23 cellular contexts compared by ENCODE assay signal in the genomic region with DNA sequence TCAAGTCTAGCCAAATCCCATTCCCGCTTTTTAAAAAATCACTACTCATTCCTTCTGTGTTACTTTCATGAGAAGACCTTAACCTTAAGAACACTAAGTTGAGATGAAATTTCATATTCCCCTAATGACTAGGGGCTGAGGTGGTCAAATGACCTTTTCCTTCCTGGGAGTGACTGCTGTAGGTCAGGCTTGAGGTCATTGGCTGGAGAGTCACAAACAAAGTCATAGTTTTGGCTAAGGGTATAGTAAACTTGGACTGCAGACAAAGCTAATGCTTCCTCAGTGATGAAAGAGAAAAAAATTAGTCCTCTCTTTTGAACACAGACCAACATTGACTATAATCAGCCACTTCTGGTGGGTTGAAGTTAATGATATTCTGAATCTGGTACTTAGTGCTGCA. TPM values are rescaled to one million over a fixed set of nuclear protein-coding genes. Genes with fewer than 3 reads are reported as not detected.
DNase-seq lines count a peak whose midpoint lies in the region; ATAC-seq, FAIRE-seq and TF ChIP-seq lines count a peak whose summit lies in the region.
"Had no signal": no experiment of that assay in that cellular context is flagged by ENCODE, and none has a peak within 500 bp of the region (broad histone marks: within the 10 kb centered on the region; RNA-seq: fewer than 3 reads in every experiment).

No MANE protein-coding gene starts in this region.

- TF ChIP-seq CTCF in liver (IDR thresholded peaks at IDR 0.05; ENCODE audit: low read depth, low read length, missing input control): no peak
- TF ChIP-seq CTCF in HepG2 (CRISPR knock-in tag; IDR thresholded peaks at IDR 0.05): no peak
- no peak for TF ChIP-seq CTCF in foreskin fibroblast (IDR thresholded peaks at IDR 0.05; ENCODE audit: low read depth, low read length)
- TF ChIP-seq CTCF in smooth muscle cell (IDR thresholded peaks at IDR 0.05; ENCODE audit: borderline replicate concordance, insufficient read depth, poor library complexity, severe bottlenecking): no peak
- no peak for TF ChIP-seq CTCF in spleen (IDR thresholded peaks at IDR 0.05 in 8 of 11, conservative IDR thresholded peaks at IDR 0.05 in 3 of 11)
- no peak for TF ChIP-seq CTCF in natural killer cell (IDR thresholded peaks at IDR 0.05)

- ATAC-seq in HepG2: no peak
- ATAC-seq in GM21528 (IDR thresholded peaks at IDR 0.05; ENCODE audit: low FRiP score, unreplicated experiment): no peak
- ATAC-seq in natural killer cell: no peak
- ATAC-seq: GM12878, Right ventricle myocardium inferior had no signal

- H3K79me2 ChIP-seq in HepG2 (ENCODE audit: insufficient read depth, low read length) (no peaks in the 10 kb centered on the region), smooth muscle cell (ENCODE audit: low read depth) (no peaks in the 10 kb centered on the region)

- no peaks in the 10 kb centered on the region for H3F3A ChIP-seq in smooth muscle cell (ENCODE audit: low read depth)

- BruUV-seq in HepG2 (replicated peaks; lab: Mats Ljungman, UMichigan): no TSS peak

- WGBS in liver: 92% methylated on average over 1 of the region's 1 CpG
- 100% methylated on average over 1 of the region's 1 CpG for WGBS in HepG2 (ENCODE audit: low lambda C conversion rate)
- WGBS in smooth muscle cell (ENCODE audit: low lambda C conversion rate): 97% methylated on average over 1 of the region's 1 CpG
- 92 to 98% (median 94%) methylated on average over 1 of the region's 1 CpG for WGBS in spleen, 5 donors

- no peak overlapping the region for H3K9ac ChIP-seq in liver (ENCODE audit: low read depth in 1 of 2, low read length in 2 of 2)
- no peak overlapping the region for H3K9ac ChIP-seq in HepG2 (ENCODE audit: insufficient read depth, low read depth, low read length)
- no peak overlapping the region for H3K9ac ChIP-seq in smooth muscle cell (ENCODE audit: low read depth)

- H3K9me3 ChIP-seq in liver (ENCODE audit: control insufficient read depth in 4 of 4, low read length in 3 of 4): no peaks in the 10 kb centered on the region
- H3K9me3 ChIP-seq in HepG2 (ENCODE audit: low read length): no peaks in the 10 kb centered on the region
- no peaks in the 10 kb centered on the region for H3K9me3 ChIP-seq in smooth muscle cell (replicated peaks; ENCODE audit: low read depth)
- H3K9me3 ChIP-seq in spleen: no peaks in the 10 kb centered on the region

- no peak overlapping the region for H2AFZ ChIP-seq in HepG2 (ENCODE audit: low read length)
- H2AFZ ChIP-seq in smooth muscle cell (ENCODE audit: low read depth): peak overlapping the region; percentile 27

- H3K4me2 ChIP-seq in HepG2 (ENCODE audit: low read depth, low read length) (no peak overlapping the region), smooth muscle cell (no peak overlapping the region)

- H3K36me3 ChIP-seq in liver (ENCODE audit: control insufficient read depth in 4 of 4, insufficient read depth in 3 of 4, low read depth in 1 of 4, low read length in 3 of 4) (no peaks in the 10 kb centered on the region), HepG2 (replicated peaks in 1 of 2; ENCODE audit: control insufficient read depth in 1 of 2, insufficient read depth in 2 of 2, low read length in 2 of 2) (no peaks in the 10 kb centered on the region), smooth muscle cell (ENCODE audit: low read depth) (no peaks in the 10 kb centered on the region), spleen (no peaks in the 10 kb centered on the region)

- no peak for TF ChIP-seq POLR2A in HepG2 (IDR thresholded peaks at IDR 0.05; ENCODE audit: insufficient read depth in 1 of 2, low read depth in 2 of 2, low read length in 2 of 2)
- no peak for TF ChIP-seq POLR2A in spleen (IDR thresholded peaks at IDR 0.05)

- H3K4me3 Mint-ChIP-seq in natural killer cell: no peak overlapping the region
- H3K4me3 Mint-ChIP-seq: CD4-positive, CD25-positive, alpha-beta regulatory T cell; IgD-negative memory B cell had no signal

- no peak for DNase-seq in HepG2 (ENCODE audit: low spot score)
- DNase-seq in dedifferentiated amniotic fluid mesenchymal stem cell (ENCODE audit: extremely low spot score): peak; percentile 9
- DNase-seq in foreskin fibroblast: peak; percentile 48 to 60
- no peak for DNase-seq in smooth muscle cell (lab: John Stamatoyannopoulos, UW; ENCODE audit: unreplicated experiment)
- DNase-seq in spleen: no peak
- no peak for DNase-seq in natural killer cell
- DNase-seq: CD4-positive, CD25-positive, alpha-beta regulatory T cell; COR-L47; DMS79 treated with DMSO at 0.1 percent for 48 hours; Karpas-422; NCI-H1694; NCI-H2081; NCI-H2171 treated with DMSO at 0.1 percent for 48 hours; NCI-H524 treated with DMSO at 0.1 percent for 48 hours had no signal

- no peak overlapping the region for H3K27ac Mint-ChIP-seq in natural killer cell
- H3K27ac Mint-ChIP-seq: CD4-positive, CD25-positive, alpha-beta regulatory T cell; IgD-negative memory B cell had no signal

- no peaks in the 10 kb centered on the region for H3K36me3 Mint-ChIP-seq in natural killer cell
- H3K36me3 Mint-ChIP-seq: CD4-positive, CD25-positive, alpha-beta regulatory T cell; IgD-negative memory B cell had no signal

- H4K20me1 ChIP-seq in HepG2 (ENCODE audit: insufficient read depth, low read length) (no peaks in the 10 kb centered on the region), smooth muscle cell (ENCODE audit: low read depth) (no peaks in the 10 kb centered on the region)

- no peaks in the 10 kb centered on the region for H3K27me3 Mint-ChIP-seq in natural killer cell (ENCODE audit: low read depth in 2 of 2)

- TF ChIP-seq EP300 in HepG2 (IDR thresholded peaks at IDR 0.05; ENCODE audit: low read depth in 2 of 2, low read length in 2 of 2) (no peak), HepG2 (CRISPR knock-in tag; IDR thresholded peaks at IDR 0.05; ENCODE audit: borderline replicate concordance) (no peak)

- H3K9me3 Mint-ChIP-seq in natural killer cell: no peaks in the 10 kb centered on the region
- H3K9me3 Mint-ChIP-seq: IgD-negative memory B cell had no signal

- H3K4me1 Mint-ChIP-seq in natural killer cell: no peaks in the 10 kb centered on the region
- H3K4me1 Mint-ChIP-seq: CD4-positive, CD25-positive, alpha-beta regulatory T cell; IgD-negative memory B cell had no signal

- CTCF ChIA-PET in HepG2 (lab: Yijun Ruan, JAX; ENCODE audit: low intra/inter-chr PET ratio, low total read pairs): no interaction called here

- TF ChIP-seq RAD21 in liver (IDR thresholded peaks at IDR 0.05): no peak
- no peak for TF ChIP-seq RAD21 in HepG2 (CRISPR knock-in tag; IDR thresholded peaks at IDR 0.05)

- H3K27ac ChIP-seq in liver (ENCODE audit: low read depth in 1 of 2, low read length in 2 of 2) (no peak overlapping the region), HepG2 (ENCODE audit: extremely low read length, insufficient read depth, low read length) (no peak overlapping the region), smooth muscle cell (ENCODE audit: low read depth) (no peak overlapping the region), spleen (no peak overlapping the region)

- FAIRE-seq in HepG2 (lab: Jason Lieb, UNC): no peak
- FAIRE-seq: A204.1, GM12878, H1, HTR-8/SVneo, RCC 7860 had no signal

- H3K27me3 ChIP-seq in liver (ENCODE audit: control insufficient read depth in 4 of 4, insufficient read depth in 4 of 4, low read length in 3 of 4) (no peaks in the 10 kb centered on the region), HepG2 (ENCODE audit: control insufficient read depth in 1 of 2, insufficient read depth in 2 of 2, low read length in 2 of 2) (0 out of 5 replicates have a peak, but pooled peaks cover 0 to 1% of the 10 kb centered on the region in 2 experiments), smooth muscle cell (ENCODE audit: low read depth) (no peaks in the 10 kb centered on the region), spleen (replicated peaks in 1 of 7) (peaks cover 0 to 24% (median 0%) of the 10 kb centered on the region in 7 donors)

- POLR2A ChIA-PET in HepG2 (lab: Yijun Ruan, JAX): no interaction called here

- H3K4me1 ChIP-seq in liver (ENCODE audit: control insufficient read depth in 4 of 4, insufficient read depth in 4 of 4, low read length in 3 of 4): peaks cover 0 to 7% (median under 1%) of the 10 kb centered on the region in 4 donors
- H3K4me1 ChIP-seq in HepG2 (ENCODE audit: insufficient read depth, low read length): no peaks in the 10 kb centered on the region
- H3K4me1 ChIP-seq in smooth muscle cell (ENCODE audit: low read depth): no peaks in the 10 kb centered on the region
- no peaks in the 10 kb centered on the region for H3K4me1 ChIP-seq in spleen

- H3K4me3 ChIP-seq in liver (ENCODE audit: low read depth in 1 of 3, low read length in 3 of 3) (no peak overlapping the region), HepG2 (replicated peaks in 1 of 3; ENCODE audit: insufficient read depth in 1 of 3, low read depth in 2 of 3, low read length in 3 of 3) (no peak overlapping the region), foreskin fibroblast (ENCODE audit: low read depth in 1 of 2, low read length in 2 of 2) (no peak overlapping the region), smooth muscle cell (no peak overlapping the region), spleen (no peak overlapping the region)
- H3K4me3 ChIP-seq: GM12878 had no signal

- in situ Hi-C loops in HepG2 (cut with HindIII; ENCODE audit: extremely low pct_ligation_motif_present, low pct_unique_long_range_greater_than_20kb): no loop called here

- intact Hi-C loops in HepG2 (cut with micrococcal nuclease; ENCODE audit: unreplicated experiment): no loop called here
- intact Hi-C loops in spleen (cut with DNase I; ENCODE audit: low total_unique reads): no loop called here
- intact Hi-C loops in natural killer cell (cut with micrococcal nuclease): no loop called here

RNA-seq across cellular contexts. Expression of a gene that starts 16.0 kb away (rescaled TPM):
- total RNA-seq in liver: 1 to 10 TPM; 1.4 TPM
- polyA plus RNA-seq in liver: under 1 TPM; 0.52 to 0.61 TPM
- total RNA-seq in HepG2 (2016; rRNA removed; fragmentation: Illumina TruSeq; extraction: Trizol): 0.02 and 0.04 TPM in 2 replicates
- not detected in 2 replicates for total RNA-seq in HepG2 (2016; cell fraction: cytosol; rRNA removed; fragmentation: Illumina TruSeq; extraction: Trizol; ENCODE audit: low read depth)
- total RNA-seq in HepG2 (2016; cell fraction: insoluble cytoplasmic fraction; rRNA removed; fragmentation: Illumina TruSeq; extraction: Trizol): 0.02 and 0.03 TPM in 2 replicates
- total RNA-seq in HepG2 (2016; cell fraction: membrane; rRNA removed; fragmentation: Illumina TruSeq; extraction: Trizol): 0.03 TPM in 1 of 2 replicates, not detected in the other
- 0.09 TPM in 1 of 2 replicates, not detected in the other for total RNA-seq in HepG2 (2016; cell fraction: nucleus; rRNA removed; fragmentation: Illumina TruSeq; extraction: Trizol)
- 0.01 TPM in 2 replicates for polyA plus RNA-seq in HepG2 (2011; rRNA removed)
- polyA plus RNA-seq in HepG2 (2011; cell fraction: cytosol; rRNA removed): 0.01 and 0.03 TPM in 2 replicates
- polyA plus RNA-seq in HepG2 (2011; cell fraction: nucleus; rRNA removed): not detected in 2 replicates
- polyA plus RNA-seq in HepG2 (2012): 0.03 TPM in 1 of 2 replicates, not detected in the other
- polyA plus RNA-seq in HepG2 (2016; cell fraction: cytosol; fragmentation: Illumina TruSeq; extraction: Trizol; ENCODE audit: low read depth): not detected in 2 replicates
- polyA plus RNA-seq in HepG2 (2016; cell fraction: insoluble cytoplasmic fraction; fragmentation: Illumina TruSeq; extraction: Trizol; ENCODE audit: low read depth): 0.11 TPM in 1 of 2 replicates, not detected in the other
- not detected in 2 replicates for polyA plus RNA-seq in HepG2 (2016; cell fraction: membrane; fragmentation: Illumina TruSeq; extraction: Trizol; ENCODE audit: low read depth)
- 0.07 TPM in 1 of 2 replicates, not detected in the other for polyA plus RNA-seq in HepG2 (2016; cell fraction: nucleus; fragmentation: Illumina TruSeq; extraction: Trizol; ENCODE audit: insufficient read depth, low read depth)
- 0.06 and 4.7 TPM in 2 replicates for polyA minus RNA-seq in HepG2 (2011; rRNA and poly(A)+ RNA removed; ENCODE audit: low replicate concordance)
- polyA minus RNA-seq in HepG2 (2011; cell fraction: cytosol; rRNA and poly(A)+ RNA removed): not detected in 2 replicates
- 0.12 TPM in 1 of 2 replicates, not detected in the other for polyA minus RNA-seq in HepG2 (2011; cell fraction: nucleus; rRNA and poly(A)+ RNA removed)
- 17.7 and 18.9 TPM in 2 replicates for total RNA-seq in smooth muscle cell
- 9.4 and 11.8 TPM in 2 replicates for polyA plus RNA-seq in smooth muscle cell
- total RNA-seq in spleen: 1 to 10 TPM; 1.1 to 3.1 (median 2.6) TPM
- under 1 TPM; 0.48 to 0.96 (median 0.86) TPM for polyA plus RNA-seq in spleen
- total RNA-seq in natural killer cell: not detected
- total RNA-seq: CD4-positive, CD25-positive, alpha-beta regulatory T cell had no signal
- polyA plus RNA-seq: CD4-positive, CD25-positive, alpha-beta regulatory T cell; IgD-negative memory B cell had no signal

Comparison
In these comparisons a context has a peak if more than half of its experiments do, and no peak if none do; other contexts are left out.
1. DNase-seq: peak in dedifferentiated amniotic fluid mesenchymal stem cell (single experiment) and foreskin fibroblast (2 of 2); none in HepG2 (single experiment), smooth muscle cell (single experiment), spleen (single experiment) and natural killer cell (single experiment).